37 cellular contexts compared by ENCODE assay signal in genomic region chr20:21456207-21456606, GRCh38. TPM values are rescaled to one million over a fixed set of nuclear protein-coding genes. Genes with fewer than 3 reads are reported as not detected.
"Had no signal": no experiment of that assay in that cellular context is flagged by ENCODE, and none has a peak within 500 bp of the region (broad histone marks: within the 10 kb centered on the region; RNA-seq: fewer than 3 reads in every experiment).

No MANE protein-coding gene starts in this region.

- H3K4me3 ChIP-seq: MG63 had no signal

- DNase-seq: Karpas-422, Kasumi-1, MG63, MM.1S, MV-4-11, NCI-H1048, NCI-H1092, NCI-H1092 treated with DMSO at 0.1 percent for 48 hours, NCI-H1105, NCI-H1105 treated with DMSO at 0.1 percent for 48 hours, NCI-H1417, NCI-H1417 treated with DMSO at 0.1 percent for 48 hours, NCI-H1436, NCI-H1436 treated with DMSO at 0.1 percent for 48 hours, NCI-H146, NCI-H1694, NCI-H1694 treated with DMSO at 0.1 percent for 48 hours, NCI-H187, NCI-H187 treated with DMSO at 0.1 percent for 48 hours, NCI-H1930, NCI-H2029, NCI-H2029 treated with DMSO at 0.1 percent for 48 hours, NCI-H2081, NCI-H2081 treated with DMSO at 0.1 percent for 48 hours, NCI-H2107, NCI-H2171, NCI-H2171 treated with DMSO at 0.1 percent for 48 hours, NCI-H2227 treated with DMSO at 0.1 percent for 48 hours, NCI-H226, NCI-H345, NCI-H446, NCI-H446 treated with DMSO at 0.1 percent for 48 hours, NCI-H510A, NCI-H510A treated with DMSO at 0.1 percent for 48 hours had no signal

- H3K36me3 ChIP-seq: MG63 had no signal

- H3K9me3 ChIP-seq: MG63 had no signal

- H3K27me3 ChIP-seq: MG63 had no signal

RNA-seq across cellular contexts. Expression of gene NKX2-2, which starts 57.7 kb away (rescaled TPM):
- total RNA-seq: LHCN-M2, MCF 10A, NCI-H460 had no signal

RNA-seq across cellular contexts. Expression of gene NKX2-4, which starts 58.9 kb away (rescaled TPM):
- total RNA-seq: LHCN-M2, MCF 10A, NCI-H460 had no signal
